In genomic region chr12:54262403-54262925, GRCh38 we compare ENCODE assay signal across 10 cellular contexts. TPM values are rescaled to one million over a fixed set of nuclear protein-coding genes. Genes with fewer than 3 reads are reported as not detected.
A peak's percentile ranks its signal among the peaks of the same experiment; 100 is the strongest.
DNase-seq lines count a peak whose midpoint lies in the region; ATAC-seq, FAIRE-seq and TF ChIP-seq lines count a peak whose summit lies in the region.
"Had no signal": no experiment of that assay in that cellular context is flagged by ENCODE, and none has a peak within 500 bp of the region (broad histone marks: within the 10 kb centered on the region; RNA-seq: fewer than 3 reads in every experiment).

No MANE protein-coding gene starts in this region.

- H3K18ac ChIP-seq in IMR-90 (ENCODE audit: low read depth, low read length) = peak overlapping the region; percentile 58

- CTCF ChIA-PET in IMR-90 (lab: Yijun Ruan, JAX) (interaction anchor here (1.0 kb wide), 2 partner anchors 11 to 22 kb away, joined by 3 to 4 read pairs; no protein-coding TSS in a partner anchor), K562 (lab: Yijun Ruan, JAX; ENCODE audit: low intra/inter-chr PET ratio) (no interaction called here)

- WGBS in IMR-90 (ENCODE audit: extremely low coverage in 2 of 2, insufficient read length in 1 of 2), 2 experiments = no CpG with 5 or more reads among the region's 4 CpGs
- WGBS in K562 (ENCODE audit: insufficient coverage, low coverage, missing lambda C conversion rate) = 1% methylated on average over 4 of the region's 4 CpGs

- DNase-seq in AG08395 (ENCODE audit: low spot score) (peak; percentile 8), IMR-90 (peak; percentile 61), K562 (ENCODE audit: extremely low read depth in 1 of 4, low spot score in 3 of 4) (peak in 2 of 4 experiments; percentile 44 to 74), left kidney (ENCODE audit: low read depth, low spot score) (peak; percentile 82), NCI-H1930 (lab: John Stamatoyannopoulos, UW) (no peak), NK-92 (lab: John Stamatoyannopoulos, UW; ENCODE audit: unreplicated experiment) (no peak), medulla oblongata (ENCODE audit: extremely low spot score) (no peak), left lung (no peak)
- DNase-seq: H7, NCI-H1417 treated with DMSO at 0.1 percent for 48 hours had no signal

- 0 out of 2 replicates have a peak, but pooled peaks have one; percentile 28 for TF ChIP-seq EP300 in K562 (IDR thresholded peaks at IDR 0.05; ENCODE audit: low read length)

- H4K8ac ChIP-seq in IMR-90 (ENCODE audit: low read depth in 2 of 2, low read length in 2 of 2) = peak overlapping the region; percentile 5 to 68; a peak in 2 of 4 replicates

- peak overlapping the region; percentile 33; the same call in 1 of the 3 replicates for H2BK15ac ChIP-seq in IMR-90 (ENCODE audit: low read depth, low read length)

- in situ Hi-C loops in IMR-90 (cut with MboI; ENCODE audit: low sequenced_read_pairs) (no loop called here), K562 (cut with MboI) (no loop called here)

- H3K27ac ChIP-seq in IMR-90 (ENCODE audit: insufficient read depth, low read length) (peak overlapping the region; percentile 74; the same call in 1 of the 2 replicates), K562 (ENCODE audit: extremely low read depth, low read depth, low read length) (peak overlapping the region; percentile 74), left lung (peak overlapping the region in 1 of 2 donors; percentile 23)

- ATAC-seq in IMR-90 (ENCODE audit: low read depth) = peak; percentile 25
- ATAC-seq in K562 = peak; percentile 48
- no peak for ATAC-seq in left lung

- peak overlapping the region; percentile 94 for H3K14ac ChIP-seq in IMR-90 (replicated peaks; ENCODE audit: low read depth, low read length)

- H2AFZ ChIP-seq in IMR-90 (replicated peaks; ENCODE audit: low read length, poor library complexity) (no peak overlapping the region), K562 (ENCODE audit: low read depth, low read length) (peak overlapping the region; percentile 66)

- POLR2A ChIA-PET in IMR-90 (lab: Charles Lee; ENCODE audit: unreplicated experiment) = interaction anchor here (1.0 kb wide), 1 partner anchor 18 kb away, joined by 4 read pairs; the partner anchor contains the start of gene HNRNPA1
- POLR2A ChIA-PET in K562 (lab: Yijun Ruan, JAX) = interaction anchor here (0.6 to 6.5 kb wide), 14 partner anchors 8 to 245 kb away, joined by 3 to 58 read pairs (median 3); partner anchors contain the start of genes CBX5 and HNRNPA1

- H4K91ac ChIP-seq in IMR-90 (ENCODE audit: insufficient read depth, low read depth, low read length) = peak overlapping the region; percentile 58; the same call in 1 of the 2 replicates

- H3K9ac ChIP-seq in IMR-90 (ENCODE audit: low read depth, low read length) (peak overlapping the region; percentile 18; the same call in 1 of the 2 replicates), K562 (ENCODE audit: insufficient read depth in 1 of 2, low read depth in 2 of 2, low read length in 2 of 2) (peak overlapping the region in 1 of 2 experiments; percentile 54; a peak in 2 of 4 replicates)

- peaks cover under 1% of the 10 kb centered on the region; the same call in 1 of the 2 replicates for H3K36me3 ChIP-seq in IMR-90 (ENCODE audit: control insufficient read depth, insufficient read depth, low read length)
- peaks cover 3% of the 10 kb centered on the region for H3K36me3 ChIP-seq in K562 (ENCODE audit: control insufficient read depth, insufficient read depth, low read length)
- H3K36me3 ChIP-seq in left lung = peaks cover 0 to under 1% of the 10 kb centered on the region in 2 donors

- H3K9me3 ChIP-seq in IMR-90 (ENCODE audit: control insufficient read depth, insufficient read depth, low read length) (no peaks in the 10 kb centered on the region), K562 (replicated peaks; ENCODE audit: control insufficient read depth, insufficient read depth, low read depth, low read length) (no peaks in the 10 kb centered on the region), left lung (no peaks in the 10 kb centered on the region)

- peak overlapping the region; percentile 96 for H2BK5ac ChIP-seq in IMR-90 (ENCODE audit: low read depth, low read length, poor library complexity, severe bottlenecking)

- H3K9me1 ChIP-seq in IMR-90 (ENCODE audit: insufficient read depth, low read length) (peaks cover under 1% of the 10 kb centered on the region), K562 (ENCODE audit: control insufficient read depth, insufficient read depth, low read length) (no peaks in the 10 kb centered on the region)

- H3K4me3 ChIP-seq in IMR-90 (ENCODE audit: insufficient read depth, low read depth, low read length) (no peak overlapping the region), K562 (no peak overlapping the region), left lung (no peak overlapping the region)

- peaks cover 58% of the 10 kb centered on the region for H3K79me2 ChIP-seq in K562 (ENCODE audit: control insufficient read depth, insufficient read depth, low read length)

- BruUV-seq in IMR-90 (replicated peaks; lab: Mats Ljungman, UMichigan) (no TSS peak), K562 (replicated peaks; lab: Mats Ljungman, UMichigan) (no TSS peak)

- peaks cover 17% of the 10 kb centered on the region for H3K4me1 ChIP-seq in IMR-90 (ENCODE audit: control insufficient read depth, insufficient read depth, low read length)
- peaks cover 33 to 42% of the 10 kb centered on the region in 2 experiments for H3K4me1 ChIP-seq in K562 (replicated peaks in 1 of 2; ENCODE audit: control insufficient read depth in 2 of 2, insufficient read depth in 2 of 2, low read length in 2 of 2)
- H3K4me1 ChIP-seq in left lung = peaks cover 6 to 47% of the 10 kb centered on the region in 2 donors

- peaks cover 12 to 68% of the 10 kb centered on the region in 2 experiments for H3K79me1 ChIP-seq in IMR-90 (ENCODE audit: low read depth in 1 of 2, low read length in 2 of 2)

- peak overlapping the region; percentile 84 for H3K23ac ChIP-seq in IMR-90 (ENCODE audit: low read depth, low read length)

- peak; percentile 78 for FAIRE-seq in K562 (lab: Jason Lieb, UNC)

- H2AK5ac ChIP-seq in IMR-90 (ENCODE audit: low read depth, low read length) = peak overlapping the region; percentile 57; the same call in 1 of the 2 replicates

- H3K4me2 ChIP-seq in IMR-90 (ENCODE audit: low read depth, low read length) (peak overlapping the region; percentile 90), K562 (ENCODE audit: insufficient read depth, low read length) (peak overlapping the region; percentile 58)

- peak overlapping the region; percentile 87 for H2BK120ac ChIP-seq in IMR-90 (ENCODE audit: low read depth, low read length)

- dilution Hi-C loops in IMR-90 (cut with HindIII; ENCODE audit: low sequenced_read_pairs, unreplicated experiment) = no loop called here

- intact Hi-C loops in IMR-90 (cut with micrococcal nuclease) = no loop called here
- intact Hi-C loops in K562 (cut with micrococcal nuclease) = loop anchor here (1.0 kb wide), 1 partner anchor 18 kb away; the partner anchor contains the start of genes CBX5 and HNRNPA1
- intact Hi-C loops in left lung (cut with DNase I) = no loop called here

- H2AK9ac ChIP-seq in IMR-90 (replicated peaks; ENCODE audit: low read depth, low read length, poor library complexity) = no peak overlapping the region

- H3K4ac ChIP-seq in IMR-90 (ENCODE audit: low read depth, low read length) = peak overlapping the region; percentile 90; the same call in 1 of the 2 replicates

- H2BK20ac ChIP-seq in IMR-90 (ENCODE audit: low read depth, low read length) = peak overlapping the region; percentile 77

- peak overlapping the region; percentile 27; the same call in 1 of the 2 replicates for H3K56ac ChIP-seq in IMR-90 (ENCODE audit: extremely low read depth, insufficient read depth, low read length)

- H4K20me1 ChIP-seq in IMR-90 (ENCODE audit: insufficient read depth, low read length) (no peaks in the 10 kb centered on the region), K562 (replicated peaks; ENCODE audit: control insufficient read depth, insufficient read depth, low read length) (no peaks in the 10 kb centered on the region)

- TF ChIP-seq RAD21 in IMR-90 (IDR thresholded peaks at IDR 0.05; ENCODE audit: low read length) (no peak), K562 (CRISPR knock-in tag; conservative IDR thresholded peaks at IDR 0.05 in 1 of 2, IDR thresholded peaks at IDR 0.05 in 1 of 2) (no peak)

- no peak for TF ChIP-seq CTCF in IMR-90 (conservative IDR thresholded peaks at IDR 0.05; ENCODE audit: low read depth, low read length)
- no peak for TF ChIP-seq CTCF in K562 (IDR thresholded peaks at IDR 0.05 in 2 of 3, conservative IDR thresholded peaks at IDR 0.05 in 1 of 3; ENCODE audit: insufficient read depth in 2 of 3, low read depth in 1 of 3, low read length in 3 of 3)
- TF ChIP-seq CTCF in left lung (IDR thresholded peaks at IDR 0.05) = no peak

- TF ChIP-seq POLR2A in IMR-90 (IDR thresholded peaks at IDR 0.05; ENCODE audit: low read depth, low read length) = no peak
- TF ChIP-seq POLR2A in K562 (conservative IDR thresholded peaks at IDR 0.05) = no peak

- H3K27me3 ChIP-seq in IMR-90 (ENCODE audit: control insufficient read depth, insufficient read depth, low read length) = no peaks in the 10 kb centered on the region
- H3K27me3 ChIP-seq in K562 (ENCODE audit: control insufficient read depth in 2 of 2, insufficient read depth in 2 of 2, low read length in 2 of 2) = no peaks in the 10 kb centered on the region
- H3K27me3 ChIP-seq in left lung = no peaks in the 10 kb centered on the region

- H4K5ac ChIP-seq in IMR-90 (ENCODE audit: low read depth, low read length) = peak overlapping the region; percentile 62; the same call in 1 of the 2 replicates

RNA-seq across cellular contexts. Expression of gene CBX5, which starts 17.5 kb away (rescaled TPM):
- total RNA-seq in IMR-90 (2012; rRNA removed) (40.9 and 66.9 TPM in 2 replicates), K562 (2014; rRNA removed) (41.8 and 50.5 TPM in 2 replicates), K562 (2014; rRNA removed; fragmentation: Illumina TruSeq; extraction: Trizol) (80.2 and 106 TPM in 2 replicates), K562 (2015; rRNA removed; fragmentation: Illumina TruSeq; extraction: Trizol) (55.3 and 60.8 TPM in 2 replicates), K562 (2021) (72.6 and 82.3 TPM in 2 replicates), left lung (10 to 100 TPM; 69.8 to 72.2 TPM)
- polyA plus RNA-seq in IMR-90 (2012; rRNA removed) (15.3 and 18.0 TPM in 2 replicates), K562 (2011; rRNA removed) (81.2 and 102 TPM in 2 replicates), K562 (2014; fragmentation: Illumina TruSeq; extraction: Trizol) (51.2 and 59.2 TPM in 2 replicates), K562 (2014; fragmentation: Nextera tagmentation; extraction: Ambion mirVana) (10 to 100 TPM; 49.8 to 53.2 TPM), K562 (2014; rRNA removed) (32.6 and 39.3 TPM in 2 replicates)
- 3.8 and 5.5 TPM in 2 replicates for polyA plus RNA-seq in IMR-90 (2012; cell fraction: cytosol; rRNA removed)
- 2.4 and 10.2 TPM in 2 replicates for polyA plus RNA-seq in IMR-90 (2012; cell fraction: nucleus; rRNA removed; ENCODE audit: low replicate concordance)
- total RNA-seq in K562 (2011; cell fraction: chromatin; rRNA removed; ENCODE audit: low replicate concordance) = 33.7 and 89.9 TPM in 2 replicates
- 22.3 and 27.9 TPM in 2 replicates for total RNA-seq in K562 (2011; cell fraction: nucleolus; rRNA removed)
- total RNA-seq in K562 (2011; cell fraction: nucleoplasm; rRNA removed) = 59.4 and 101 TPM in 2 replicates
- polyA plus RNA-seq in K562 (2011; cell fraction: cytosol; rRNA removed) = 28.5 and 57.8 TPM in 2 replicates
- 25.8 and 37.9 TPM in 2 replicates for polyA plus RNA-seq in K562 (2011; cell fraction: nucleus; rRNA removed)
- 28.8 and 37.9 TPM in 2 replicates for polyA plus RNA-seq in K562 (2012)
- polyA minus RNA-seq in K562 (2011; rRNA and poly(A)+ RNA removed) = 208 and 238 TPM in 2 replicates
- 65.3 and 84.1 TPM in 2 replicates for polyA minus RNA-seq in K562 (2011; cell fraction: cytosol; rRNA and poly(A)+ RNA removed)
- 16.3 and 30.9 TPM in 2 replicates for polyA minus RNA-seq in K562 (2011; cell fraction: nucleus; rRNA and poly(A)+ RNA removed)

RNA-seq across cellular contexts. Expression of gene HNRNPA1, which starts 18.1 kb away (rescaled TPM):
- total RNA-seq in IMR-90 (2012; rRNA removed) (1,291 and 1,409 TPM in 2 replicates), K562 (2014; rRNA removed) (1,166 and 1,242 TPM in 2 replicates), K562 (2014; rRNA removed; fragmentation: Illumina TruSeq; extraction: Trizol) (1,479 and 1,871 TPM in 2 replicates), K562 (2015; rRNA removed; fragmentation: Illumina TruSeq; extraction: Trizol) (1,215 and 1,277 TPM in 2 replicates), K562 (2021) (1,768 and 1,994 TPM in 2 replicates), left lung (100 to 1,000 TPM; 652 to 783 TPM)
- polyA plus RNA-seq in IMR-90 (2012; rRNA removed) (631 and 747 TPM in 2 replicates), K562 (2011; rRNA removed) (1,105 and 1,247 TPM in 2 replicates), K562 (2014; fragmentation: Illumina TruSeq; extraction: Trizol) (2,677 and 2,919 TPM in 2 replicates), K562 (2014; fragmentation: Nextera tagmentation; extraction: Ambion mirVana) (1,000 to 10,000 TPM; 1,815 to 2,152 TPM), K562 (2014; rRNA removed) (2,590 and 2,703 TPM in 2 replicates)
- 536 and 830 TPM in 2 replicates for polyA plus RNA-seq in IMR-90 (2012; cell fraction: cytosol; rRNA removed)
- polyA plus RNA-seq in IMR-90 (2012; cell fraction: nucleus; rRNA removed; ENCODE audit: low replicate concordance) = 116 and 626 TPM in 2 replicates
- 585 and 1,170 TPM in 2 replicates for total RNA-seq in K562 (2011; cell fraction: chromatin; rRNA removed; ENCODE audit: low replicate concordance)
- total RNA-seq in K562 (2011; cell fraction: nucleolus; rRNA removed) = 342 and 393 TPM in 2 replicates
- total RNA-seq in K562 (2011; cell fraction: nucleoplasm; rRNA removed) = 680 and 890 TPM in 2 replicates
- 544 and 1,005 TPM in 2 replicates for polyA plus RNA-seq in K562 (2011; cell fraction: cytosol; rRNA removed)
- polyA plus RNA-seq in K562 (2011; cell fraction: nucleus; rRNA removed) = 747 and 1,095 TPM in 2 replicates
- 2,696 and 3,059 TPM in 2 replicates for polyA plus RNA-seq in K562 (2012)
- polyA minus RNA-seq in K562 (2011; rRNA and poly(A)+ RNA removed) = 2,157 and 2,253 TPM in 2 replicates
- polyA minus RNA-seq in K562 (2011; cell fraction: cytosol; rRNA and poly(A)+ RNA removed) = 731 and 750 TPM in 2 replicates
- polyA minus RNA-seq in K562 (2011; cell fraction: nucleus; rRNA and poly(A)+ RNA removed) = 346 and 811 TPM in 2 replicates

RNA-seq across cellular contexts. Expression of gene NFE2, which starts 38.4 kb away (rescaled TPM):
- total RNA-seq in IMR-90 (2012; rRNA removed) = 0.18 and 0.28 TPM in 2 replicates
- 0.17 and 0.32 TPM in 2 replicates for polyA plus RNA-seq in IMR-90 (2012; rRNA removed)
- 0.39 and 0.62 TPM in 2 replicates for polyA plus RNA-seq in IMR-90 (2012; cell fraction: cytosol; rRNA removed)
- polyA plus RNA-seq in IMR-90 (2012; cell fraction: nucleus; rRNA removed; ENCODE audit: low replicate concordance) = 0.17 and 0.46 TPM in 2 replicates
- total RNA-seq in K562 (2011; cell fraction: chromatin; rRNA removed; ENCODE audit: low replicate concordance) = 108 and 191 TPM in 2 replicates
- total RNA-seq in K562 (2011; cell fraction: nucleolus; rRNA removed) = 118 and 137 TPM in 2 replicates
- total RNA-seq in K562 (2011; cell fraction: nucleoplasm; rRNA removed) = 98.5 and 115 TPM in 2 replicates
- 221 and 269 TPM in 2 replicates for total RNA-seq in K562 (2014; rRNA removed)
- 134 and 157 TPM in 2 replicates for total RNA-seq in K562 (2014; rRNA removed; fragmentation: Illumina TruSeq; extraction: Trizol)
- 177 and 178 TPM in 2 replicates for total RNA-seq in K562 (2015; rRNA removed; fragmentation: Illumina TruSeq; extraction: Trizol)
- total RNA-seq in K562 (2021) = 244 and 252 TPM in 2 replicates
- 208 TPM in 2 replicates for polyA plus RNA-seq in K562 (2011; rRNA removed)
- polyA plus RNA-seq in K562 (2011; cell fraction: cytosol; rRNA removed) = 231 and 451 TPM in 2 replicates
- polyA plus RNA-seq in K562 (2011; cell fraction: nucleus; rRNA removed) = 232 and 428 TPM in 2 replicates
- 162 and 214 TPM in 2 replicates for polyA plus RNA-seq in K562 (2012)
- polyA plus RNA-seq in K562 (2014; fragmentation: Illumina TruSeq; extraction: Trizol) = 246 and 282 TPM in 2 replicates
- 10 to 100 TPM; 12.3 to 44.5 TPM for polyA plus RNA-seq in K562 (2014; fragmentation: Nextera tagmentation; extraction: Ambion mirVana)
- polyA plus RNA-seq in K562 (2014; rRNA removed) = 225 and 229 TPM in 2 replicates
- polyA minus RNA-seq in K562 (2011; rRNA and poly(A)+ RNA removed) = 71.3 and 109 TPM in 2 replicates
- polyA minus RNA-seq in K562 (2011; cell fraction: cytosol; rRNA and poly(A)+ RNA removed) = 78.1 and 100 TPM in 2 replicates
- 67.6 and 73.9 TPM in 2 replicates for polyA minus RNA-seq in K562 (2011; cell fraction: nucleus; rRNA and poly(A)+ RNA removed)
- total RNA-seq in left lung = 10 to 100 TPM in 1 of 2 donors, 1 to 10 TPM in 1; 2.9 to 21.3 TPM

Comparison
In these comparisons a context has a peak if more than half of its experiments do, and no peak if none do; other contexts are left out.
1. DNase-seq: peak in AG08395 (single experiment), IMR-90 (single experiment) and left kidney (single experiment); none in NCI-H1930 (0 of 2), NK-92 (single experiment), medulla oblongata (single experiment) and left lung (0 of 2).
2. RNA of gene NFE2, which starts 38.4 kb away (total RNA-seq): 98.5 to 269 TPM in K562; 2.9 to 21.3 TPM in left lung and 0.18 to 0.28 TPM in IMR-90; every median in the first group is over 4 times any median in the second.